ENCODE assay signal across 8 cellular contexts in genomic region chr2:216636570-216637450, GRCh38. TPM values are rescaled to one million over a fixed set of nuclear protein-coding genes. Genes with fewer than 3 reads are reported as not detected.
A peak's percentile ranks its signal among the peaks of the same experiment; 100 is the strongest.
DNase-seq lines count a peak whose midpoint lies in the region; ATAC-seq and TF ChIP-seq lines count a peak whose summit lies in the region.

No MANE protein-coding gene starts in this region.

- DNase-seq in A172 (ENCODE audit: low spot score) (peak; percentile 85), HuH-7 (ENCODE audit: low spot score) (peak; percentile 55), astrocyte of the hippocampus (ENCODE audit: low read depth, low spot score) (peak; percentile 78), left lung (peak in 1 of 2 donors; percentile 70), caudate nucleus (lab: John Stamatoyannopoulos, UW) (no peak), DMS114 treated with DMSO at 0.1 percent for 48 hours (lab: John Stamatoyannopoulos, UW; ENCODE audit: unreplicated experiment) (no peak)

- H3K27me3 ChIP-seq in left lung, result peaks cover 4 to 78% of the 10 kb centered on the region in 2 donors

- TF ChIP-seq CTCF in left lung (IDR thresholded peaks at IDR 0.05), result no peak

- no peaks in the 10 kb centered on the region for H3K36me3 ChIP-seq in left lung

- ATAC-seq in left lung, result peak; percentile 75
- ATAC-seq in HG03159 (IDR thresholded peaks at IDR 0.05; ENCODE audit: unreplicated experiment), result no peak
- ATAC-seq in GM18870 (IDR thresholded peaks at IDR 0.05; ENCODE audit: unreplicated experiment), result no peak

- no peaks in the 10 kb centered on the region for H3K9me3 ChIP-seq in left lung

- intact Hi-C loops in left lung (cut with DNase I), result no loop called here

- no peak overlapping the region for H3K27ac ChIP-seq in left lung
- H3K27ac ChIP-seq in caudate nucleus (ENCODE audit: low read depth, low read length), result no peak overlapping the region

- H3K4me3 ChIP-seq in left lung, result no peak overlapping the region

- peaks cover 0 to 27% of the 10 kb centered on the region in 2 donors for H3K4me1 ChIP-seq in left lung

RNA-seq across cellular contexts. Expression of gene IGFBP2, which starts 3.6 kb away (rescaled TPM):
- 42.8 and 56.6 TPM in 2 replicates for total RNA-seq in A172 (2014; rRNA removed; shearing (Covaris generic))
- 10 to 100 TPM; 28.2 to 48.9 TPM for total RNA-seq in left lung

RNA-seq across cellular contexts. Expression of gene IGFBP5, which starts 58.5 kb away (rescaled TPM):
- 4.2 and 4.4 TPM in 2 replicates for total RNA-seq in A172 (2014; rRNA removed; shearing (Covaris generic))
- total RNA-seq in left lung, result 100 to 1,000 TPM; 101 to 141 TPM

Comparison
In these comparisons a context has a peak if more than half of its experiments do, and no peak if none do; other contexts are left out.
1. DNase-seq: peak in A172 (single experiment), HuH-7 (single experiment) and astrocyte of the hippocampus (single experiment); none in caudate nucleus (0 of 61) and DMS114 treated with DMSO at 0.1 percent for 48 hours (single experiment).
2. RNA of gene IGFBP5, which starts 58.5 kb away (total RNA-seq): 101 to 141 TPM in left lung; 4.2 to 4.4 TPM in A172; every median in the first group is over 10 times any median in the second.